ENCODE assay signal across 9 cellular contexts in genomic region chr2:37230581-37230980, GRCh38. TPM values are rescaled to one million over a fixed set of nuclear protein-coding genes. Genes with fewer than 3 reads are reported as not detected.
A peak's percentile ranks its signal among the peaks of the same experiment; 100 is the strongest.
DNase-seq lines count a peak whose midpoint lies in the region; ATAC-seq and TF ChIP-seq lines count a peak whose summit lies in the region.
"Had no signal": no experiment of that assay in that cellular context is flagged by ENCODE, and none has a peak within 500 bp of the region (broad histone marks: within the 10 kb centered on the region; RNA-seq: fewer than 3 reads in every experiment).

No MANE protein-coding gene starts in this region.

- peaks cover 19% of the 10 kb centered on the region for H3K4me1 Mint-ChIP-seq in activated T-helper 17 cell treated with anti-CD3 and anti-CD28 coated beads, Interleukin-2, amount 50 U/mL, for 72 hours

- no peak overlapping the region for H3K27ac Mint-ChIP-seq in activated T-helper 17 cell treated with anti-CD3 and anti-CD28 coated beads, Interleukin-2, amount 50 U/mL, for 72 hours

- no peaks in the 10 kb centered on the region for H3K9me3 Mint-ChIP-seq in activated T-helper 17 cell treated with anti-CD3 and anti-CD28 coated beads, Interleukin-2, amount 50 U/mL, for 72 hours

- H3K36me3 ChIP-seq in WERI-Rb-1 (peaks cover 43% of the 10 kb centered on the region), urinary bladder (ENCODE audit: insufficient read depth) (no peaks in the 10 kb centered on the region)

- 1% methylated on average over 8 of the region's 8 CpGs for WGBS in urinary bladder

- no peak for ATAC-seq in activated T-helper 17 cell treated with anti-CD3 and anti-CD28 coated beads, Interleukin-2, amount 50 U/mL, for 72 hours (replicated peaks)

- no peak for TF ChIP-seq CTCF in WERI-Rb-1 (IDR thresholded peaks at IDR 0.05; ENCODE audit: low read depth, low read length)

- H3K4me3 Mint-ChIP-seq in activated T-helper 17 cell treated with anti-CD3 and anti-CD28 coated beads, Interleukin-2, amount 50 U/mL, for 72 hours, result no peak overlapping the region

- no peaks in the 10 kb centered on the region for H3K27me3 ChIP-seq in WERI-Rb-1 (ENCODE audit: insufficient read depth, low read depth, severe bottlenecking)

- peak overlapping the region; percentile 89 for H3K4me3 ChIP-seq in WERI-Rb-1 (ENCODE audit: low read depth, low read length)
- H3K4me3 ChIP-seq in urinary bladder (ENCODE audit: low read depth, low read length), result peak overlapping the region; percentile 78

- peaks cover 53% of the 10 kb centered on the region for H3K36me3 Mint-ChIP-seq in activated T-helper 17 cell treated with anti-CD3 and anti-CD28 coated beads, Interleukin-2, amount 50 U/mL, for 72 hours (ENCODE audit: low read depth)

- H3K4me1 ChIP-seq in urinary bladder (ENCODE audit: insufficient read depth), result peaks cover 1% of the 10 kb centered on the region

- H3K9me3 ChIP-seq in WERI-Rb-1 (ENCODE audit: severe bottlenecking), result no peaks in the 10 kb centered on the region

- H3K27ac ChIP-seq in WERI-Rb-1 (peak overlapping the region; percentile 88), urinary bladder (ENCODE audit: low read depth) (no peak overlapping the region)

- DNase-seq in NCI-H82 (lab: John Stamatoyannopoulos, UW), result peak; percentile 37
- no peak for DNase-seq in NCI-H82 treated with DMSO at 0.1 percent for 48 hours (lab: John Stamatoyannopoulos, UW; ENCODE audit: unreplicated experiment)
- DNase-seq in WERI-Rb-1, result no peak
- DNase-seq in kidney glomerular epithelial cell (lab: John Stamatoyannopoulos, UW), result peak; percentile 12
- DNase-seq in putamen (ENCODE audit: low spot score), result no peak
- DNase-seq in GM19238 (ENCODE audit: insufficient read length, low spot score), result no peak

- H3K27me3 Mint-ChIP-seq in activated T-helper 17 cell treated with anti-CD3 and anti-CD28 coated beads, Interleukin-2, amount 50 U/mL, for 72 hours, result no peaks in the 10 kb centered on the region

RNA-seq across cellular contexts. Expression of gene CEBPZ, which starts 0.8 kb away (rescaled TPM):
- 62.7 TPM for total RNA-seq in urinary bladder
- 41.1 TPM for polyA plus RNA-seq in urinary bladder
- 10 to 100 TPM; 55.6 to 68.3 TPM for total RNA-seq in activated T-helper 17 cell treated with anti-CD3 and anti-CD28 coated beads, Interleukin-2, amount 50 U/mL, for 72 hours

RNA-seq across cellular contexts. Expression of gene NDUFAF7, which starts 0.9 kb away (rescaled TPM):
- 25.2 TPM for total RNA-seq in urinary bladder
- polyA plus RNA-seq in urinary bladder, result 11.2 TPM
- total RNA-seq in activated T-helper 17 cell treated with anti-CD3 and anti-CD28 coated beads, Interleukin-2, amount 50 U/mL, for 72 hours, result 10 to 100 TPM; 21.9 to 29.8 TPM

RNA-seq across cellular contexts. Expression of gene CEBPZOS, which starts 34.3 kb away (rescaled TPM):
- total RNA-seq in urinary bladder, result 27.2 TPM
- polyA plus RNA-seq in urinary bladder, result 27.8 TPM
- total RNA-seq in activated T-helper 17 cell treated with anti-CD3 and anti-CD28 coated beads, Interleukin-2, amount 50 U/mL, for 72 hours, result 10 to 100 TPM; 44.5 to 49.6 TPM

RNA-seq across cellular contexts. Expression of gene SULT6B1, which starts 42.1 kb away (rescaled TPM):
- not detected for total RNA-seq in urinary bladder
- not detected for polyA plus RNA-seq in urinary bladder
- total RNA-seq in activated T-helper 17 cell treated with anti-CD3 and anti-CD28 coated beads, Interleukin-2, amount 50 U/mL, for 72 hours, result not detected
- total RNA-seq: renal cortical epithelial cell had no signal

Comparison
In these comparisons a context has a peak if more than half of its experiments do, and no peak if none do; other contexts are left out.
1. DNase-seq: peak in NCI-H82 (single experiment) and kidney glomerular epithelial cell (single experiment); none in NCI-H82 treated with DMSO at 0.1 percent for 48 hours (single experiment), WERI-Rb-1 (single experiment), putamen (single experiment) and GM19238 (single experiment).